ENCODE assay signal across 29 cellular contexts in genomic region chr11:2120359-2121100, GRCh38. TPM values are rescaled to one million over a fixed set of nuclear protein-coding genes. Genes with fewer than 3 reads are reported as not detected.
DNase-seq lines count a peak whose midpoint lies in the region; ATAC-seq and TF ChIP-seq lines count a peak whose summit lies in the region.
"Had no signal": no experiment of that assay in that cellular context is flagged by ENCODE, and none has a peak within 500 bp of the region (broad histone marks: within the 10 kb centered on the region; RNA-seq: fewer than 3 reads in every experiment).

No MANE protein-coding gene starts in this region.

- no peaks in the 10 kb centered on the region for H3K9me2 ChIP-seq in hepatocyte (replicated peaks; ENCODE audit: insufficient read depth)

- no peaks in the 10 kb centered on the region for H4K20me1 ChIP-seq in hepatocyte (ENCODE audit: insufficient read depth, poor library complexity, severe bottlenecking)

- no peak overlapping the region for H3K27ac ChIP-seq in hepatocyte
- no peak overlapping the region for H3K27ac ChIP-seq in spleen
- H3K27ac ChIP-seq: dorsolateral prefrontal cortex, heart right ventricle, left ventricle myocardium inferior, right lobe of liver, SK-N-MC, thoracic aorta, vagina, WERI-Rb-1 had no signal

- 52% methylated on average over 19 of the region's 23 CpGs for WGBS in hepatocyte (ENCODE audit: low lambda C conversion rate, missing lambda C conversion rate)
- WGBS in spleen, 5 donors = 66 to 83% (median 75%) methylated on average over 19 to 23 of the region's 23 CpGs

- no peak overlapping the region for H3K4me2 ChIP-seq in hepatocyte

- H3K9me3 ChIP-seq in hepatocyte (ENCODE audit: low read depth) = no peaks in the 10 kb centered on the region
- peaks cover 0 to 17% (median 13%) of the 10 kb centered on the region in 8 donors for H3K9me3 ChIP-seq in spleen

- TF ChIP-seq CTCF in hepatocyte (IDR thresholded peaks at IDR 0.05; ENCODE audit: poor library complexity) (peak; percentile 7), spleen (IDR thresholded peaks at IDR 0.05 in 8 of 11, conservative IDR thresholded peaks at IDR 0.05 in 3 of 11) (no peak)

- H3K4me3 ChIP-seq in hepatocyte (no peak overlapping the region), spleen (no peak overlapping the region)
- H3K4me3 ChIP-seq: dorsolateral prefrontal cortex, heart right ventricle, left ventricle myocardium inferior, right lobe of liver, SK-N-MC, thoracic aorta, vagina had no signal

- H3K4me1 ChIP-seq in hepatocyte (ENCODE audit: insufficient read depth) (peaks cover 26% of the 10 kb centered on the region), spleen (no peaks in the 10 kb centered on the region)
- H3K4me1 ChIP-seq: heart right ventricle, left ventricle myocardium inferior, vagina had no signal

- intact Hi-C loops in spleen (cut with DNase I; ENCODE audit: low total_unique reads) = no loop called here

- ATAC-seq in SK-N-SH treated with all-trans-retinoic acid at 6 μM for 48 hours = no peak
- ATAC-seq: heart right ventricle; right lobe of liver; stimulated activated naive CD8-positive, alpha-beta T cell treated with anti-CD3 and anti-CD28 coated beads, Interleukin-15, Interleukin-2, amounts not matched to agents 100 U/mL and 50 U/mL, for 24 hours had no signal

- no peak for TF ChIP-seq POLR2A in spleen (IDR thresholded peaks at IDR 0.05)

- H3K27me3 ChIP-seq in hepatocyte = no peaks in the 10 kb centered on the region
- peaks cover 0 to 44% (median 25%) of the 10 kb centered on the region in 7 donors for H3K27me3 ChIP-seq in spleen (replicated peaks in 1 of 7)
- H3K27me3 ChIP-seq: right lobe of liver, vagina had no signal

- H3K36me3 ChIP-seq in hepatocyte (replicated peaks; ENCODE audit: insufficient read depth, low read depth) (no peaks in the 10 kb centered on the region), spleen (no peaks in the 10 kb centered on the region)
- H3K36me3 ChIP-seq: heart right ventricle, left ventricle myocardium inferior, right lobe of liver, thoracic aorta, vagina, WERI-Rb-1 had no signal

- DNase-seq in EH (ENCODE audit: low read depth) (peak; percentile 52), hepatocyte (ENCODE audit: low spot score) (no peak), spleen (peak; percentile 53), NCI-H524 (lab: John Stamatoyannopoulos, UW) (no peak), NCI-H2196 (lab: John Stamatoyannopoulos, UW; ENCODE audit: unreplicated experiment) (no peak)
- DNase-seq in activated CD4-positive, alpha-beta T cell treated with anti-CD3 and anti-CD28 coated beads, Interleukin-2, amount 50 U/mL, for 4 hours = no peak
- DNase-seq: activated CD8-positive, alpha-beta memory T cell treated with anti-CD3 and anti-CD28 coated beads, Interleukin-2, amount 50 U/mL, for 48 hours; activated naive CD8-positive, alpha-beta T cell treated with anti-CD3 and anti-CD28 coated beads for 36 hours; AML-193; GDM1; heart right ventricle; immature natural killer cell; left ventricle myocardium inferior; NCI-H1694; NCI-H526; stimulated activated naive CD8-positive, alpha-beta T cell treated with anti-CD3 and anti-CD28 coated beads, Interleukin-15, Interleukin-2, amounts not matched to agents 100 U/mL and 50 U/mL, for 24 hours; WERI-Rb-1 had no signal

- no peak overlapping the region for H2AFZ ChIP-seq in hepatocyte

- no peaks in the 10 kb centered on the region for H3K79me2 ChIP-seq in hepatocyte

TF ChIP-seq in SK-N-SH treated with all-trans-retinoic acid at 6 μM for 48 hours, 23 proteins besides CTCF, POLR2A, EP300 and RAD21:
- TF ChIP-seq TCF4 (CRISPR knock-in tag; IDR thresholded peaks at IDR 0.05; ENCODE audit: borderline replicate concordance) (peak; percentile 35; the same call in 1 of the 2 replicates), POU6F1 (CRISPR knock-in tag; IDR thresholded peaks at IDR 0.05; ENCODE audit: borderline replicate concordance, low read depth) (no peak)

RNA-seq across cellular contexts. Expression of gene IGF2, which starts 18.7 kb away (rescaled TPM):
- total RNA-seq in hepatocyte = 1,323 and 1,507 TPM in 2 replicates
- polyA plus RNA-seq in hepatocyte = 2,911 and 3,175 TPM in 2 replicates
- 10 to 100 TPM; 10.2 to 66.6 (median 25.7) TPM for total RNA-seq in spleen
- 1 to 10 TPM in 2 of 3 donors, under 1 TPM in 1; 0.74 to 9.8 (median 4.0) TPM for polyA plus RNA-seq in spleen
- total RNA-seq: RPMI7951; T-helper 2 cell treated with Interferon-gamma antibody and Interleukin-4, amounts not matched to agents 100 ng/mL and 5 ng/mL, for 36 hours had no signal
- polyA plus RNA-seq: immature natural killer cell had no signal

RNA-seq across cellular contexts. Expression of gene INS, which starts 40.5 kb away (rescaled TPM):
- total RNA-seq in hepatocyte = not detected in 2 replicates
- polyA plus RNA-seq in hepatocyte = not detected in 2 replicates
- total RNA-seq in spleen = 1 to 10 TPM in 2 of 7 donors, not detected in 5; 1.3 to 1.5 TPM
- polyA plus RNA-seq in spleen = 1 to 10 TPM; 1.3 to 2.4 (median 1.9) TPM
- total RNA-seq: activated naive CD8-positive, alpha-beta T cell treated with anti-CD3 and anti-CD28 coated beads for 36 hours; activated T-helper 2 cell treated with anti-CD3 and anti-CD28 coated beads, Interferon-gamma antibody, Interleukin-2, Interleukin-4, amounts not matched to agents 10 μg/mL and 5 μg/mL and 100 μg/mL, durations not matched to agents 14 hours and 24 hours and 36 hours; dorsolateral prefrontal cortex; endothelial cell of umbilical vein; left ventricle myocardium inferior; LHCN-M2; natural killer cell treated with Interleukin-12 subunit alpha and Interleukin-12 subunit beta and Interleukin-15 and Interleukin-18, amount 100 ng/mL, for 72 hours; right lobe of liver; RPMI7951; T-helper 2 cell treated with Interferon-gamma antibody and Interleukin-4, amounts not matched to agents 100 ng/mL and 5 ng/mL, for 36 hours; thoracic aorta; vagina had no signal
- polyA plus RNA-seq: endothelial cell of umbilical vein, immature natural killer cell had no signal

RNA-seq across cellular contexts. Expression of gene TH, which starts 51.1 kb away (rescaled TPM):
- 0.92 and 2.6 TPM in 2 replicates for total RNA-seq in hepatocyte
- polyA plus RNA-seq in hepatocyte = 5.6 and 15.3 TPM in 2 replicates
- total RNA-seq in spleen = 1 to 10 TPM in 1 of 7 donors, not detected in 6; 1.0 TPM
- under 1 TPM; 0.13 to 0.38 (median 0.15) TPM for polyA plus RNA-seq in spleen
- total RNA-seq: activated naive CD8-positive, alpha-beta T cell treated with anti-CD3 and anti-CD28 coated beads for 36 hours; activated T-helper 2 cell treated with anti-CD3 and anti-CD28 coated beads, Interferon-gamma antibody, Interleukin-2, Interleukin-4, amounts not matched to agents 10 μg/mL and 5 μg/mL and 100 μg/mL, durations not matched to agents 14 hours and 24 hours and 36 hours; endothelial cell of umbilical vein; heart right ventricle; left ventricle myocardium inferior; LHCN-M2; natural killer cell treated with Interleukin-12 subunit alpha and Interleukin-12 subunit beta and Interleukin-15 and Interleukin-18, amount 100 ng/mL, for 72 hours; T-helper 2 cell treated with Interferon-gamma antibody and Interleukin-4, amounts not matched to agents 100 ng/mL and 5 ng/mL, for 36 hours; thoracic aorta had no signal
- polyA plus RNA-seq: endothelial cell of umbilical vein, immature natural killer cell had no signal

Comparison
In these comparisons a context has a peak if more than half of its experiments do, and no peak if none do; other contexts are left out.
1. DNase-seq: peak in EH (single experiment) and spleen (single experiment); none in hepatocyte (single experiment), NCI-H524 (0 of 2), NCI-H2196 (single experiment) and activated CD4-positive, alpha-beta T cell treated with anti-CD3 and anti-CD28 coated beads, Interleukin-2, amount 50 U/mL, for 4 hours (0 of 2).
2. RNA of gene IGF2, which starts 18.7 kb away (total RNA-seq): 1,323 to 1,507 TPM in hepatocyte; 10.2 to 66.6 TPM in spleen; every median in the first group is over 10 times any median in the second.